Comparison of ENCODE assay signal across 29 cellular contexts in the genomic region with DNA sequence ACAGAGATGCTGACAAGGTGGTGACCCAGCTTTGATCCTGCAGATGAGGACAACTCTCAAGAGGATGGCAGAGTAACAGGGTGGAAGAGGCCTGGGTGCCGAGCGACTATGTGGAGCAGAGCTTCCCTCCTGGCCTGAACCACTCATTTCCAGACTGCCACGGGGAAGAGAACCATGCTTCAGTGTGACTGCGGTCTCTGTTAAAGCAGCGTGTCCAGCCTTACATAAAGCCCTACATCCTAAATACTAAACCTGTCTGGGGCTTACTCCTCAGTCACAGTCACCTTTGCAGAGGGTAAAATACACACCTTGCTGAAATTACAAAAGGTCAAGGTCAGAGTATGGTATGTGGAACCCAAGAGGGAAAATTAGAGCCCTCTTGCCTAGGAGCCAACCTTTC.
"Had no signal": no experiment of that assay in that cellular context is flagged by ENCODE, and none has a peak within 500 bp of the region (broad histone marks: within the 10 kb centered on the region; RNA-seq: fewer than 3 reads in every experiment).

No MANE protein-coding gene starts in this region.

- H3K4me3 ChIP-seq: ovary, psoas muscle, right lobe of liver, sigmoid colon, spleen, stomach, thoracic aorta, thyroid gland, tibial nerve, upper lobe of left lung, vagina had no signal

- H3K79me2 ChIP-seq: parathyroid adenoma had no signal

- H3K9me3 Mint-ChIP-seq: natural killer cell treated with Interleukin-12 subunit alpha and Interleukin-12 subunit beta and Interleukin-15 and Interleukin-18, amount 100 ng/mL, for 72 hours; stimulated activated effector memory CD8-positive, alpha-beta T cell treated with anti-CD3 and anti-CD28 coated beads, Interleukin-12 subunit alpha, Interleukin-12 subunit beta, amount 100 ng/mL, for 72 hours; stimulated activated naive B cell treated with anti-CD40 and anti-IgM and Interleukin-4, amounts not matched to agents 10 μg/mL and 1 μg/mL and 100 μg/mL, for 72 hours had no signal

- H3K27ac Mint-ChIP-seq: naive thymus-derived CD8-positive, alpha-beta T cell; natural killer cell treated with Interleukin-12 subunit alpha and Interleukin-12 subunit beta and Interleukin-15 and Interleukin-18, amount 100 ng/mL, for 72 hours; nephron progenitor cell; progenitor cell of endocrine pancreas; stimulated activated effector memory CD8-positive, alpha-beta T cell treated with anti-CD3 and anti-CD28 coated beads, Interleukin-12 subunit alpha, Interleukin-12 subunit beta, amount 100 ng/mL, for 72 hours; stimulated activated naive B cell treated with anti-CD40 and anti-IgM and Interleukin-4, amounts not matched to agents 10 μg/mL and 1 μg/mL and 100 μg/mL, for 72 hours; stimulated activated naive CD8-positive, alpha-beta T cell treated with anti-CD3 and anti-CD28 coated beads, Interleukin-15, Interleukin-2, amounts not matched to agents 100 ng/mL and 50 ng/mL, for 24 hours had no signal

- H3K36me3 Mint-ChIP-seq: natural killer cell treated with Interleukin-12 subunit alpha and Interleukin-12 subunit beta and Interleukin-15 and Interleukin-18, amount 100 ng/mL, for 72 hours; stimulated activated naive B cell treated with anti-CD40 and anti-IgM and Interleukin-4, amounts not matched to agents 10 μg/mL and 1 μg/mL and 100 μg/mL, for 72 hours had no signal

- H3K9me3 ChIP-seq: ovary, psoas muscle, right lobe of liver, sigmoid colon, spleen, stomach, thoracic aorta, thyroid gland, tibial nerve, upper lobe of left lung, vagina had no signal

- H3K36me3 ChIP-seq: ovary, right lobe of liver, sigmoid colon, spleen, stomach, thoracic aorta, thyroid gland, tibial nerve, upper lobe of left lung, vagina had no signal

- H3K27me3 ChIP-seq: ovary, right lobe of liver, sigmoid colon, thyroid gland, tibial nerve, upper lobe of left lung, vagina had no signal

- H3K27ac ChIP-seq: ovary, parathyroid adenoma, psoas muscle, right lobe of liver, sigmoid colon, spleen, stomach, thoracic aorta, thyroid gland, tibial nerve, upper lobe of left lung, vagina had no signal

- H3K9ac ChIP-seq: parathyroid adenoma had no signal

- H3K4me3 Mint-ChIP-seq: naive thymus-derived CD8-positive, alpha-beta T cell; natural killer cell treated with Interleukin-12 subunit alpha and Interleukin-12 subunit beta and Interleukin-15 and Interleukin-18, amount 100 ng/mL, for 72 hours; nephron progenitor cell; neural crest cell; stimulated activated effector memory CD8-positive, alpha-beta T cell treated with anti-CD3 and anti-CD28 coated beads, Interleukin-12 subunit alpha, Interleukin-12 subunit beta, amount 100 ng/mL, for 72 hours; stimulated activated naive B cell treated with anti-CD40 and anti-IgM and Interleukin-4, amounts not matched to agents 10 μg/mL and 1 μg/mL and 100 μg/mL, for 72 hours; stimulated activated naive CD8-positive, alpha-beta T cell treated with anti-CD3 and anti-CD28 coated beads, Interleukin-15, Interleukin-2, amounts not matched to agents 100 ng/mL and 50 ng/mL, for 24 hours had no signal

- H3K27me3 Mint-ChIP-seq: naive thymus-derived CD8-positive, alpha-beta T cell; natural killer cell treated with Interleukin-12 subunit alpha and Interleukin-12 subunit beta and Interleukin-15 and Interleukin-18, amount 100 ng/mL, for 72 hours; stimulated activated naive CD8-positive, alpha-beta T cell treated with anti-CD3 and anti-CD28 coated beads, Interleukin-15, Interleukin-2, amounts not matched to agents 100 ng/mL and 50 ng/mL, for 24 hours had no signal

- H3K4me1 Mint-ChIP-seq: stimulated activated naive B cell treated with anti-CD40 and anti-IgM and Interleukin-4, amounts not matched to agents 10 μg/mL and 1 μg/mL and 100 μg/mL, for 72 hours had no signal

- H2AFZ ChIP-seq: parathyroid adenoma had no signal

- H3K4me1 ChIP-seq: parathyroid adenoma, psoas muscle, right lobe of liver, spleen, stomach, thyroid gland, tibial nerve, upper lobe of left lung, vagina had no signal

- FAIRE-seq: small intestine had no signal

- DNase-seq: naive thymus-derived CD8-positive, alpha-beta T cell; nephron progenitor cell; occipital lobe; ovary; posterior cingulate gyrus; psoas muscle; right cardiac atrium; right lobe of liver; sigmoid colon; small intestine; spleen; stimulated activated CD4-positive, alpha-beta T cell treated with anti-CD3 and anti-CD28 coated beads, Interleukin-12 subunit alpha, Interleukin-12 subunit beta, amount 100 ng/mL, for 4 hours; stimulated activated CD4-positive, alpha-beta T cell treated with anti-CD3 and anti-CD28 coated beads, Interleukin-1b, Interleukin-23, amount 100 ng/mL, for 48 hours; stimulated activated CD4-positive, alpha-beta T cell treated with anti-CD3 and anti-CD28 coated beads, Interleukin-4, amount 100 ng/mL, for 24 hours; stimulated activated naive B cell treated with anti-CD40 and anti-IgM and Interleukin-4, amounts not matched to agents 10 μg/mL and 1 μg/mL and 100 μg/mL, for 72 hours; stimulated activated naive CD4-positive, alpha-beta T cell treated with Interleukin-2 at 50 U/mL for 16 hours; stomach; thyroid gland; trophoblast cell; upper lobe of left lung had no signal
